In the genomic region with DNA sequence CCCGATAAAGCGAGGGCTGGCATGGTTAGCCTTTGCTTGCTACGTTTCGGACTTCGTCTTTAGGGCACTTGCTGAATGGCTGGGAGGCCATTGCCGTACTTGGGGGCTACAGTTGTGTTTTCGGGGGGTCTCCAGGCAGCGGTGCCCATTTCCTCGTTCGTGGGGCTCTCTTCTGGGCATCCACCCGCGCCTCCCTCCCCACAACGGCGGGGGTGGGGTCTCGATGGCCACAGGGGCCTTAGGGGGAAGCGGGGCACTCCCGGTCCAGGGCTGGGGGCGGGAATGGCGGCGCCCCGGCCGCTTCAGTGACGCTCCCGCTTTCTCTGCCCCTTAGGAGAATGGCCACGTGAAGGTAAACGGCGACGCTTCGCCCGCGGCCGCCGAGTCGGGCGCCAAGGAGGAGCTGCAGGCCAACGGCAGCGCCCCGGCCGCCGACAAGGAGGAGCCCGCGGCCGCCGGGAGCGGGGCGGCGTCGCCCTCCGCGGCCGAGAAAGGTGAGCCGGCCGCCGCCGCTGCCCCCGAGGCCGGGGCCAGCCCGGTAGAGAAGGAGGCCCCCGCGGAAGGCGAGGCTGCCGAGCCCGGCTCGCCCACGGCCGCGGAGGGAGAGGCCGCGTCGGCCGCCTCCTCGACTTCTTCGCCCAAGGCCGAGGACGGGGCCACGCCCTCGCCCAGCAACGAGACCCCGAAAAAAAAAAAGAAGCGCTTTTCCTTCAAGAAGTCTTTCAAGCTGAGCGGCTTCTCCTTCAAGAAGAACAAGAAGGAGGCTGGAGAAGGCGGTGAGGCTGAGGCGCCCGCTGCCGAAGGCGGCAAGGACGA, we compare ENCODE assay signal across 7 cellular contexts. TPM values are rescaled to one million over a fixed set of nuclear protein-coding genes. Genes with fewer than 3 reads are reported as not detected.
A peak's percentile ranks its signal among the peaks of the same experiment; 100 is the strongest.
DNase-seq lines count a peak whose midpoint lies in the region; ATAC-seq and TF ChIP-seq lines count a peak whose summit lies in the region.

No MANE protein-coding gene starts in this region.

- H3K4me3 ChIP-seq in MG63 (peak overlapping the region; percentile 96), coronary artery (peak overlapping the region; percentile 86), stomach smooth muscle (ENCODE audit: low read length in 2 of 2) (peak overlapping the region; percentile 83 to 97)

- H3K27ac ChIP-seq in coronary artery (peak overlapping the region; percentile 89 to 95), stomach smooth muscle (ENCODE audit: low read length) (peak overlapping the region; percentile 96)

- in situ Hi-C loops in GM13976 (cut with MboI; ENCODE audit: low sequenced_read_pairs, unreplicated experiment) = loop anchor here (5.0 to 10.0 kb wide), 2 partner anchors 105 to 212 kb away; no protein-coding TSS in a partner anchor

- H3K4me1 ChIP-seq in stomach smooth muscle (ENCODE audit: control insufficient read depth, insufficient read depth, low read length) = peaks cover 12% of the 10 kb centered on the region

- DNase-seq in GM13976 (ENCODE audit: low spot score) (peak; percentile 36), MG63 (peak; percentile 58), coronary artery (ENCODE audit: low spot score) (no peak), left lobe of liver (ENCODE audit: low spot score) (no peak)

- H3K9me3 ChIP-seq in MG63 (no peaks in the 10 kb centered on the region), stomach smooth muscle (ENCODE audit: control insufficient read depth in 2 of 2, low read length in 2 of 2) (no peaks in the 10 kb centered on the region)

- no peaks in the 10 kb centered on the region for H3K27me3 ChIP-seq in MG63
- no peaks in the 10 kb centered on the region for H3K27me3 ChIP-seq in stomach smooth muscle (ENCODE audit: control insufficient read depth in 1 of 2, insufficient read depth in 2 of 2, low read length in 2 of 2)

- ATAC-seq in left lobe of liver = peak; percentile 34
- no peak for ATAC-seq in GM21423 (IDR thresholded peaks at IDR 0.05; ENCODE audit: unreplicated experiment)
- ATAC-seq in HG02588 (IDR thresholded peaks at IDR 0.05; ENCODE audit: unreplicated experiment) = no peak

- H3K36me3 ChIP-seq in MG63 = peaks cover 23% of the 10 kb centered on the region
- H3K36me3 ChIP-seq in stomach smooth muscle (ENCODE audit: control insufficient read depth in 2 of 2, insufficient read depth in 2 of 2, low read length in 2 of 2) = no peaks in the 10 kb centered on the region

- peak overlapping the region; percentile 75 to 98 for H3K9ac ChIP-seq in stomach smooth muscle (ENCODE audit: low read length in 2 of 2)

- TF ChIP-seq CTCF in GM13976 (IDR thresholded peaks at IDR 0.05; ENCODE audit: borderline replicate concordance, control extremely low read depth, extremely low read depth, insufficient read depth, missing control alignments) (no peak), coronary artery (IDR thresholded peaks at IDR 0.05) (no peak)

RNA-seq across cellular contexts. Expression of a gene that starts 2.4 kb away (rescaled TPM):
- total RNA-seq in MG63 (2014; rRNA removed; shearing (Covaris generic); ENCODE audit: low replicate concordance) = 70.3 and 78.1 TPM in 2 replicates
- total RNA-seq in left lobe of liver = 8.1 TPM

Comparison
In these comparisons a context has a peak if more than half of its experiments do, and no peak if none do; other contexts are left out.
1. DNase-seq: peak in GM13976 (single experiment) and MG63 (single experiment); none in coronary artery (single experiment) and left lobe of liver (single experiment).
2. Peak in every context shown above with its lines, with median percentiles within 50 percentile points of each other: H3K4me3 ChIP-seq.